ENCODE assay signal across 22 cellular contexts in the genomic region with DNA sequence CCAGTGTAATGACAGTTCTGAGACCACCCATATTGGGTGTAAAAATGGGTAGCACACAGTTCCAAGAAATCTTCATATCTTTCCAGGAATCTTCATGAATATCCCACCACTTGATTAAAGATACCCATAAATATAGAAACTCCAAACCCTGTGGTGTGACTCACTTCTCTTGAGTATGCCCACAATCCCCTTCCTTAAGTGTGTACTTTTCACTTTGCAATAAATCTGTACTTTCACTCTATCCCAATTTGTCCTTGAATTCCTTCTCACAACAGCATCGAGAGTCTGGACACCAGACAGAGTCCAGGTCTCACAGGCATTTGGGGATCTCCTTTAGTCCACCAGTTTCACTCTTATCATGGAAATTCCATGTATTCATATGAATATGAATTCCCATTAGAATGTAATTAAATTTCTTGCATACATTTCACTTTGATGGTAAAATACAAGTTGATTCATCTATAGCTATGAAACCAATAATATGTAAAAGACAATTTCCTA.
DNase-seq lines count a peak whose midpoint lies in the region; ATAC-seq, FAIRE-seq and TF ChIP-seq lines count a peak whose summit lies in the region.
"Had no signal": no experiment of that assay in that cellular context is flagged by ENCODE, and none has a peak within 500 bp of the region (broad histone marks: within the 10 kb centered on the region; RNA-seq: fewer than 3 reads in every experiment).

No MANE protein-coding gene starts in this region.

- no peaks in the 10 kb centered on the region for H3K79me2 ChIP-seq in HepG2 (ENCODE audit: insufficient read depth, low read length)
- H3K79me2 ChIP-seq in H1 (ENCODE audit: control insufficient read depth in 1 of 2, insufficient read depth in 2 of 2, low read length in 2 of 2): no peaks in the 10 kb centered on the region
- H3K79me2 ChIP-seq in mesendoderm (ENCODE audit: control insufficient read depth, insufficient read depth, low read length): no peaks in the 10 kb centered on the region

- H2BK15ac ChIP-seq in H1 (ENCODE audit: low read length) (no peak overlapping the region), mesendoderm (replicated peaks; ENCODE audit: low read depth) (no peak overlapping the region)

- no peak for FAIRE-seq in HepG2 (lab: Jason Lieb, UNC)
- no peak for FAIRE-seq in H1 (lab: Jason Lieb, UNC)
- FAIRE-seq: A204.1, GM12891, GM18507 had no signal

- DNase-seq in HepG2 (ENCODE audit: low spot score) (no peak), right lobe of liver (no peak), H1 (ENCODE audit: low read depth in 1 of 2, low spot score in 2 of 2) (no peak), mesendoderm (no peak), DMS 273 treated with DMSO at 0.1 percent for 48 hours (lab: John Stamatoyannopoulos, UW) (no peak)
- DNase-seq in activated CD8-positive, alpha-beta T cell treated with anti-CD3 and anti-CD28 coated beads, Interleukin-2, amount 10 ng/mL, durations not matched to agents 7 days and 5 days: no peak
- DNase-seq in activated CD4-positive, alpha-beta T cell treated with anti-CD3 and anti-CD28 coated beads, Interleukin-2, amount 10 ng/mL, durations not matched to agents 24 days and 14 days: no peak
- DNase-seq: Caco-2; CD4-positive, CD25-positive, alpha-beta regulatory T cell; CD8-positive, alpha-beta T cell; DMS79; EL; GDM1; HCEC 1CT had no signal

- H3K23me2 ChIP-seq in H1 (ENCODE audit: low read depth, low read length): no peaks in the 10 kb centered on the region

- TF ChIP-seq CTCF in HepG2 (CRISPR knock-in tag; IDR thresholded peaks at IDR 0.05) (no peak), right lobe of liver (IDR thresholded peaks at IDR 0.05) (no peak), H1 (IDR thresholded peaks at IDR 0.05; ENCODE audit: control extremely low read depth in 1 of 3, insufficient read depth in 1 of 3, low read depth in 1 of 3, low read length in 3 of 3) (no peak)

- CTCF ChIA-PET in HepG2 (lab: Yijun Ruan, JAX; ENCODE audit: low intra/inter-chr PET ratio, low total read pairs) (no interaction called here), H1 (lab: Charles Lee; ENCODE audit: partially characterized antibody) (no interaction called here)
- CTCF ChIA-PET in activated CD8-positive, alpha-beta T cell treated with anti-CD3 and anti-CD28 coated beads, Interleukin-2, amount 10 ng/mL, durations not matched to agents 7 days and 5 days (lab: Charles Lee): no interaction called here

- H3K56ac ChIP-seq in H1 (replicated peaks; ENCODE audit: insufficient read length, low read depth, low read length) (no peak overlapping the region), mesendoderm (ENCODE audit: low read length) (no peak overlapping the region)

- H3K36me3 ChIP-seq in HepG2 (replicated peaks in 1 of 2; ENCODE audit: control insufficient read depth in 1 of 2, insufficient read depth in 2 of 2, low read length in 2 of 2): no peaks in the 10 kb centered on the region
- H3K36me3 ChIP-seq in right lobe of liver: no peaks in the 10 kb centered on the region
- H3K36me3 ChIP-seq in H1 (ENCODE audit: control insufficient read depth in 2 of 4, insufficient read depth in 4 of 4, low read length in 3 of 4): no peaks in the 10 kb centered on the region
- no peaks in the 10 kb centered on the region for H3K36me3 ChIP-seq in mesendoderm (ENCODE audit: control insufficient read depth, insufficient read depth, low read length)
- H3K36me3 ChIP-seq: BLaER1 had no signal

- H4K8ac ChIP-seq in H1 (ENCODE audit: extremely low read depth, insufficient read depth, low read length): no peak overlapping the region
- no peak overlapping the region for H4K8ac ChIP-seq in mesendoderm (ENCODE audit: low read depth, low read length)

- H3K4me3 ChIP-seq in HepG2 (replicated peaks in 1 of 3; ENCODE audit: insufficient read depth in 1 of 3, low read depth in 2 of 3, low read length in 3 of 3) (no peak overlapping the region), right lobe of liver (no peak overlapping the region), H1 (ENCODE audit: extremely low read depth in 1 of 4, insufficient read depth in 2 of 4, low read depth in 3 of 4, low read length in 4 of 4) (no peak overlapping the region), mesendoderm (ENCODE audit: low read length) (no peak overlapping the region)
- H3K4me3 ChIP-seq: BLaER1 had no signal

- H3K27ac ChIP-seq in HepG2 (ENCODE audit: extremely low read length, insufficient read depth, low read length) (no peak overlapping the region), right lobe of liver (no peak overlapping the region), H1 (ENCODE audit: low read depth, low read length) (no peak overlapping the region), mesendoderm (ENCODE audit: low read depth, low read length) (no peak overlapping the region)
- H3K27ac ChIP-seq: 22Rv1, BLaER1, C4-2B had no signal

- H3K4me3 Mint-ChIP-seq in activated CD8-positive, alpha-beta T cell treated with anti-CD3 and anti-CD28 coated beads, Interleukin-2, amount 10 ng/mL, durations not matched to agents 7 days and 5 days: no peak overlapping the region
- no peak overlapping the region for H3K4me3 Mint-ChIP-seq in activated CD4-positive, alpha-beta T cell treated with anti-CD3 and anti-CD28 coated beads, Interleukin-2, amount 10 ng/mL, durations not matched to agents 24 days and 14 days
- H3K4me3 Mint-ChIP-seq: B cell; CD4-positive, CD25-positive, alpha-beta regulatory T cell; CD8-positive, alpha-beta T cell had no signal

- H2BK20ac ChIP-seq in H1 (ENCODE audit: low read length): 0 out of 2 replicates have a peak overlapping the region, but pooled peaks have one; percentile 35

- intact Hi-C loops in HepG2 (cut with micrococcal nuclease; ENCODE audit: unreplicated experiment): no loop called here
- intact Hi-C loops in right lobe of liver (cut with DNase I): no loop called here
- intact Hi-C loops in activated CD4-positive, alpha-beta T cell treated with anti-CD3 and anti-CD28 coated beads, Interleukin-2, amount 10 ng/mL, durations not matched to agents 24 days and 14 days (cut with micrococcal nuclease): no loop called here

- H3K4me1 ChIP-seq in HepG2 (ENCODE audit: insufficient read depth, low read length) (peaks cover 37% of the 10 kb centered on the region), right lobe of liver (peaks cover 0 to 11% (median 4%) of the 10 kb centered on the region in 4 donors), H1 (replicated peaks in 1 of 4; ENCODE audit: control insufficient read depth in 3 of 4, insufficient read depth in 4 of 4, low read length in 3 of 4) (peaks cover 2 to 10% (median 6%) of the 10 kb centered on the region in 4 experiments; a peak in 4 of 7 replicates), mesendoderm (ENCODE audit: control insufficient read depth, low read depth, low read length) (no peaks in the 10 kb centered on the region)
- H3K4me1 ChIP-seq: BLaER1, Caco-2 had no signal

- no peak for ATAC-seq in HepG2
- no peak for ATAC-seq in right lobe of liver
- no peak for ATAC-seq in HG03196 (IDR thresholded peaks at IDR 0.05; ENCODE audit: unreplicated experiment)
- ATAC-seq in activated CD8-positive, alpha-beta T cell treated with anti-CD3 and anti-CD28 coated beads, Interleukin-2, amount 10 ng/mL, durations not matched to agents 7 days and 5 days: no peak
- ATAC-seq: CD8-positive, alpha-beta T cell had no signal

- H4K5ac ChIP-seq in H1 (ENCODE audit: insufficient read length, low read depth, low read length) (no peak overlapping the region), mesendoderm (ENCODE audit: low read length) (no peak overlapping the region)

- BruUV-seq in HepG2 (replicated peaks; lab: Mats Ljungman, UMichigan): no TSS peak

- no peaks in the 10 kb centered on the region for H3K27me3 Mint-ChIP-seq in activated CD8-positive, alpha-beta T cell treated with anti-CD3 and anti-CD28 coated beads, Interleukin-2, amount 10 ng/mL, durations not matched to agents 7 days and 5 days (ENCODE audit: low read depth)
- H3K27me3 Mint-ChIP-seq in activated CD4-positive, alpha-beta T cell treated with anti-CD3 and anti-CD28 coated beads, Interleukin-2, amount 10 ng/mL, durations not matched to agents 24 days and 14 days: no peaks in the 10 kb centered on the region

- H3K9me3 ChIP-seq in HepG2 (ENCODE audit: low read length): no peaks in the 10 kb centered on the region
- H3K9me3 ChIP-seq in right lobe of liver: no peaks in the 10 kb centered on the region
- H3K9me3 ChIP-seq in H1 (ENCODE audit: insufficient read depth in 2 of 2, low read depth in 1 of 2, low read length in 1 of 2): no peaks in the 10 kb centered on the region
- H3K9me3 ChIP-seq: BLaER1, Caco-2 had no signal

- POLR2A ChIA-PET in HepG2 (lab: Yijun Ruan, JAX) (interaction anchor here (1.8 kb wide), 1 partner anchor 8 kb away, joined by 6 read pairs; no protein-coding TSS in a partner anchor), H1 (lab: Charles Lee; ENCODE audit: partially characterized antibody) (no interaction called here)
- POLR2A ChIA-PET in activated CD8-positive, alpha-beta T cell treated with anti-CD3 and anti-CD28 coated beads, Interleukin-2, amount 10 ng/mL, durations not matched to agents 7 days and 5 days (lab: Charles Lee): no interaction called here

- H3K27me3 ChIP-seq in HepG2 (ENCODE audit: control insufficient read depth in 1 of 2, insufficient read depth in 2 of 2, low read length in 2 of 2) (no peaks in the 10 kb centered on the region), right lobe of liver (no peaks in the 10 kb centered on the region), H1 (replicated peaks in 1 of 4; ENCODE audit: control insufficient read depth in 3 of 4, extremely low read depth in 1 of 4, insufficient read depth in 3 of 4, low read length in 3 of 4) (no peaks in the 10 kb centered on the region), mesendoderm (ENCODE audit: insufficient read depth, low read length, poor library complexity) (no peaks in the 10 kb centered on the region)
- H3K27me3 ChIP-seq: BLaER1 had no signal

- H3K23ac ChIP-seq in H1 (ENCODE audit: insufficient read length): no peak overlapping the region
- H3K23ac ChIP-seq in mesendoderm (ENCODE audit: low read length): no peak overlapping the region

- in situ Hi-C loops in HepG2 (cut with HindIII; ENCODE audit: extremely low pct_ligation_motif_present, low pct_unique_long_range_greater_than_20kb): no loop called here

- H2AFZ ChIP-seq in HepG2 (ENCODE audit: low read length): no peak overlapping the region
- H2AFZ ChIP-seq in H1 (ENCODE audit: low read length): no peak overlapping the region

- H2BK120ac ChIP-seq in H1 (replicated peaks; ENCODE audit: low read depth, low read length) (peak overlapping the region; percentile 53), mesendoderm (ENCODE audit: low read depth, low read length) (peak overlapping the region; percentile 36)

- H3K4me1 Mint-ChIP-seq in activated CD8-positive, alpha-beta T cell treated with anti-CD3 and anti-CD28 coated beads, Interleukin-2, amount 10 ng/mL, durations not matched to agents 7 days and 5 days (ENCODE audit: low read depth): no peaks in the 10 kb centered on the region
- H3K4me1 Mint-ChIP-seq in activated CD4-positive, alpha-beta T cell treated with anti-CD3 and anti-CD28 coated beads, Interleukin-2, amount 10 ng/mL, durations not matched to agents 24 days and 14 days: no peaks in the 10 kb centered on the region
- H3K4me1 Mint-ChIP-seq: B cell; CD4-positive, CD25-positive, alpha-beta regulatory T cell had no signal

- H3K14ac ChIP-seq in H1 (ENCODE audit: insufficient read length): no peak overlapping the region

- H4K20me1 ChIP-seq in HepG2 (ENCODE audit: insufficient read depth, low read length) (no peaks in the 10 kb centered on the region), H1 (replicated peaks in 1 of 2; ENCODE audit: control insufficient read depth in 1 of 2, insufficient read depth in 2 of 2, low read length in 2 of 2) (no peaks in the 10 kb centered on the region)
- H4K20me1 ChIP-seq: BLaER1 had no signal

- TF ChIP-seq EP300 in HepG2 (IDR thresholded peaks at IDR 0.05; ENCODE audit: low read depth in 2 of 2, low read length in 2 of 2): no peak
- TF ChIP-seq EP300 in HepG2 (CRISPR knock-in tag; IDR thresholded peaks at IDR 0.05; ENCODE audit: borderline replicate concordance): no peak
- TF ChIP-seq EP300 in H1 (IDR thresholded peaks at IDR 0.05; ENCODE audit: borderline replicate concordance in 1 of 2, low read depth in 2 of 2, low read length in 2 of 2): no peak

- H3K4ac ChIP-seq in H1 (replicated peaks; ENCODE audit: insufficient read length, low read depth, low read length): no peak overlapping the region
- H3K4ac ChIP-seq in mesendoderm (ENCODE audit: low read depth, low read length): no peak overlapping the region

- no peak overlapping the region for H3K9ac ChIP-seq in HepG2 (ENCODE audit: insufficient read depth, low read depth, low read length)
- H3K9ac ChIP-seq in H1 (replicated peaks in 1 of 4; ENCODE audit: extremely low read depth in 1 of 4, low read depth in 3 of 4, low read length in 3 of 4): no peak overlapping the region
- H3K9ac ChIP-seq in mesendoderm (ENCODE audit: low read length): no peak overlapping the region
- H3K9ac ChIP-seq: BLaER1 had no signal

- no peak overlapping the region for H3K27ac Mint-ChIP-seq in activated CD8-positive, alpha-beta T cell treated with anti-CD3 and anti-CD28 coated beads, Interleukin-2, amount 10 ng/mL, durations not matched to agents 7 days and 5 days
- no peak overlapping the region for H3K27ac Mint-ChIP-seq in activated CD4-positive, alpha-beta T cell treated with anti-CD3 and anti-CD28 coated beads, Interleukin-2, amount 10 ng/mL, durations not matched to agents 24 days and 14 days
- H3K27ac Mint-ChIP-seq: B cell; CD4-positive, CD25-positive, alpha-beta regulatory T cell; CD8-positive, alpha-beta T cell had no signal

- H3K9me3 Mint-ChIP-seq in activated CD8-positive, alpha-beta T cell treated with anti-CD3 and anti-CD28 coated beads, Interleukin-2, amount 10 ng/mL, durations not matched to agents 7 days and 5 days (ENCODE audit: insufficient read depth): no peaks in the 10 kb centered on the region
- no peaks in the 10 kb centered on the region for H3K9me3 Mint-ChIP-seq in activated CD4-positive, alpha-beta T cell treated with anti-CD3 and anti-CD28 coated beads, Interleukin-2, amount 10 ng/mL, durations not matched to agents 24 days and 14 days
- H3K9me3 Mint-ChIP-seq: CD8-positive, alpha-beta T cell had no signal

- no peaks in the 10 kb centered on the region for H3K36me3 Mint-ChIP-seq in activated CD8-positive, alpha-beta T cell treated with anti-CD3 and anti-CD28 coated beads, Interleukin-2, amount 10 ng/mL, durations not matched to agents 7 days and 5 days (ENCODE audit: low read depth)
- H3K36me3 Mint-ChIP-seq in activated CD4-positive, alpha-beta T cell treated with anti-CD3 and anti-CD28 coated beads, Interleukin-2, amount 10 ng/mL, durations not matched to agents 24 days and 14 days (ENCODE audit: low read depth): no peaks in the 10 kb centered on the region
- H3K36me3 Mint-ChIP-seq: CD4-positive, CD25-positive, alpha-beta regulatory T cell; CD8-positive, alpha-beta T cell had no signal

- no peak for TF ChIP-seq POLR2A in HepG2 (IDR thresholded peaks at IDR 0.05; ENCODE audit: insufficient read depth in 1 of 2, low read depth in 2 of 2, low read length in 2 of 2)
- TF ChIP-seq POLR2A in right lobe of liver (IDR thresholded peaks at IDR 0.05): no peak
- no peak for TF ChIP-seq POLR2A in H1 (IDR thresholded peaks at IDR 0.05; ENCODE audit: control extremely low read depth in 1 of 2, low read depth in 2 of 2, low read length in 2 of 2)

- H2BK5ac ChIP-seq in H1 (ENCODE audit: low read depth, low read length): peak overlapping the region; percentile 61; the same call in 1 of the 2 replicates
- H2BK5ac ChIP-seq in mesendoderm (ENCODE audit: low read length): no peak overlapping the region

- peak overlapping the region; percentile 62; the same call in 1 of the 2 replicates for H2BK12ac ChIP-seq in H1 (ENCODE audit: low read depth, low read length)

- H3K18ac ChIP-seq in H1 (ENCODE audit: extremely low read depth, low read length) (no peak overlapping the region), mesendoderm (ENCODE audit: low read length) (no peak overlapping the region)

- no peaks in the 10 kb centered on the region for H3K79me1 ChIP-seq in H1 (ENCODE audit: low read depth, low read length)
- H3K79me1 ChIP-seq in mesendoderm (ENCODE audit: low read length): no peaks in the 10 kb centered on the region

- H2AK5ac ChIP-seq in H1 (ENCODE audit: low read depth, low read length) (no peak overlapping the region), mesendoderm (ENCODE audit: low read length) (no peak overlapping the region)

- H3K4me2 ChIP-seq in HepG2 (ENCODE audit: low read depth, low read length) (no peak overlapping the region), H1 (ENCODE audit: insufficient read depth in 1 of 2, low read depth in 2 of 2, low read length in 2 of 2) (no peak overlapping the region), mesendoderm (ENCODE audit: low read length) (no peak overlapping the region)
- H3K4me2 ChIP-seq: BLaER1 had no signal

- TF ChIP-seq RAD21 in HepG2 (CRISPR knock-in tag; IDR thresholded peaks at IDR 0.05): no peak
- TF ChIP-seq RAD21 in H1 (IDR thresholded peaks at IDR 0.05 in 1 of 2, conservative IDR thresholded peaks at IDR 0.05 in 1 of 2; ENCODE audit: low read depth in 2 of 2, low read length in 2 of 2): no peak

- no peak overlapping the region for H4K91ac ChIP-seq in H1 (replicated peaks; ENCODE audit: insufficient read length, low read length)

- WGBS in HepG2 (ENCODE audit: low lambda C conversion rate): 73% methylated on average over 1 of the region's 1 CpG
- WGBS in right lobe of liver (ENCODE audit: insufficient coverage, low coverage, low lambda C conversion rate, missing lambda C conversion rate): 57% methylated on average over 1 of the region's 1 CpG
- WGBS in H1 (ENCODE audit: extremely low coverage in 1 of 2, insufficient coverage in 1 of 2, insufficient read length in 1 of 2, insufficient replicate concordance in 2 of 2, low coverage in 1 of 2, low lambda C conversion rate in 2 of 2, missing lambda C conversion rate in 1 of 2), 2 experiments: 85% methylated on average over 1 of the region's 1 CpG; no CpG with 5 or more reads in 1 of the 2 experiments
- no CpG with 5 or more reads among the region's 1 CpG for WGBS in mesendoderm (ENCODE audit: extremely low coverage, insufficient coverage, low lambda C conversion rate)
